ENCODE assay signal across 1 cellular context in genomic region chr14:30185832-30186231, GRCh38.
TF ChIP-seq lines count a peak whose summit lies in the region.

No MANE protein-coding gene starts in this region.

TF ChIP-seq in SK-N-SH, 30 proteins besides CTCF, POLR2A, EP300 and RAD21 (continued from another document):
- TF ChIP-seq, protein P1, sequence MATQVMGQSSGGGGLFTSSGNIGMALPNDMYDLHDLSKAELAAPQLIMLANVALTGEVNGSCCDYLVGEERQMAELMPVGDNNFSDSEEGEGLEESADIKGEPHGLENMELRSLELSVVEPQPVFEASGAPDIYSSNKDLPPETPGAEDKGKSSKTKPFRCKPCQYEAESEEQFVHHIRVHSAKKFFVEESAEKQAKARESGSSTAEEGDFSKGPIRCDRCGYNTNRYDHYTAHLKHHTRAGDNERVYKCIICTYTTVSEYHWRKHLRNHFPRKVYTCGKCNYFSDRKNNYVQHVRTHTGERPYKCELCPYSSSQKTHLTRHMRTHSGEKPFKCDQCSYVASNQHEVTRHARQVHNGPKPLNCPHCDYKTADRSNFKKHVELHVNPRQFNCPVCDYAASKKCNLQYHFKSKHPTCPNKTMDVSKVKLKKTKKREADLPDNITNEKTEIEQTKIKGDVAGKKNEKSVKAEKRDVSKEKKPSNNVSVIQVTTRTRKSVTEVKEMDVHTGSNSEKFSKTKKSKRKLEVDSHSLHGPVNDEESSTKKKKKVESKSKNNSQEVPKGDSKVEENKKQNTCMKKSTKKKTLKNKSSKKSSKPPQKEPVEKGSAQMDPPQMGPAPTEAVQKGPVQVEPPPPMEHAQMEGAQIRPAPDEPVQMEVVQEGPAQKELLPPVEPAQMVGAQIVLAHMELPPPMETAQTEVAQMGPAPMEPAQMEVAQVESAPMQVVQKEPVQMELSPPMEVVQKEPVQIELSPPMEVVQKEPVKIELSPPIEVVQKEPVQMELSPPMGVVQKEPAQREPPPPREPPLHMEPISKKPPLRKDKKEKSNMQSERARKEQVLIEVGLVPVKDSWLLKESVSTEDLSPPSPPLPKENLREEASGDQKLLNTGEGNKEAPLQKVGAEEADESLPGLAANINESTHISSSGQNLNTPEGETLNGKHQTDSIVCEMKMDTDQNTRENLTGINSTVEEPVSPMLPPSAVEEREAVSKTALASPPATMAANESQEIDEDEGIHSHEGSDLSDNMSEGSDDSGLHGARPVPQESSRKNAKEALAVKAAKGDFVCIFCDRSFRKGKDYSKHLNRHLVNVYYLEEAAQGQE (IDR thresholded peaks at IDR 0.05; ENCODE audit: low read depth, low read length) = no peak
- TF ChIP-seq TAF1 (IDR thresholded peaks at IDR 0.05; ENCODE audit: borderline replicate concordance, low read depth, low read length) = no peak
- TF ChIP-seq TCF12 (IDR thresholded peaks at IDR 0.05) = no peak
- no peak for TF ChIP-seq TEAD4 (IDR thresholded peaks at IDR 0.05; ENCODE audit: borderline replicate concordance, insufficient read depth)
- no peak for TF ChIP-seq NRF1 (IDR thresholded peaks at IDR 0.05; ENCODE audit: low read depth, low read length)
- no peak for TF ChIP-seq IRF3 (IDR thresholded peaks at IDR 0.05; ENCODE audit: low read depth, low read length)
- TF ChIP-seq MXI1 (IDR thresholded peaks at IDR 0.05; ENCODE audit: low read depth, low read length) = no peak
- TF ChIP-seq, protein P2, sequence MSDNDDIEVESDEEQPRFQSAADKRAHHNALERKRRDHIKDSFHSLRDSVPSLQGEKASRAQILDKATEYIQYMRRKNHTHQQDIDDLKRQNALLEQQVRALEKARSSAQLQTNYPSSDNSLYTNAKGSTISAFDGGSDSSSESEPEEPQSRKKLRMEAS (IDR thresholded peaks at IDR 0.05; ENCODE audit: low read depth) = no peak
- no peak for TF ChIP-seq POLR2AphosphoS5 (IDR thresholded peaks at IDR 0.05; ENCODE audit: low read depth, low read length)
- no peak for TF ChIP-seq ZBTB33 (IDR thresholded peaks at IDR 0.05; ENCODE audit: borderline replicate concordance, low read depth)
- TF ChIP-seq GABPA (IDR thresholded peaks at IDR 0.05; ENCODE audit: low read depth) = no peak
- TF ChIP-seq SIN3A (IDR thresholded peaks at IDR 0.05; ENCODE audit: borderline replicate concordance, low read depth, low read length) = no peak
- no peak for TF ChIP-seq EZH2phosphoT487 (IDR thresholded peaks at IDR 0.05; ENCODE audit: borderline replicate concordance, low read depth)
- TF ChIP-seq ELF1 (IDR thresholded peaks at IDR 0.05) = no peak
- TF ChIP-seq FOXJ3 (CRISPR knock-in tag; IDR thresholded peaks at IDR 0.05) = no peak
- no peak for TF ChIP-seq FOSL2 (IDR thresholded peaks at IDR 0.05; ENCODE audit: borderline replicate concordance, low read depth)
